Comparison of ENCODE assay signal across 21 cellular contexts in genomic region chr20:61869750-61870507, GRCh38.
DNase-seq lines count a peak whose midpoint lies in the region; ATAC-seq, FAIRE-seq and TF ChIP-seq lines count a peak whose summit lies in the region.
"Had no signal": no experiment of that assay in that cellular context is flagged by ENCODE, and none has a peak within 500 bp of the region (broad histone marks: within the 10 kb centered on the region; RNA-seq: fewer than 3 reads in every experiment).

No MANE protein-coding gene starts in this region.

- no peak overlapping the region for H2BK12ac ChIP-seq in neuronal stem cell (ENCODE audit: low read length)

- no peak overlapping the region for H3K4ac ChIP-seq in neuronal stem cell (ENCODE audit: low read length)

- peak overlapping the region; percentile 10 for H3K14ac ChIP-seq in neuronal stem cell (ENCODE audit: low read length)

- H2AK5ac ChIP-seq in neuronal stem cell (ENCODE audit: low read depth, low read length): no peak overlapping the region

- H4K8ac ChIP-seq in neuronal stem cell (ENCODE audit: low read depth, low read length): no peak overlapping the region

- H3K9me3 ChIP-seq in right cardiac atrium (ENCODE audit: control insufficient read depth, low read length): no peaks in the 10 kb centered on the region
- H3K9me3 ChIP-seq in neuronal stem cell (replicated peaks in 1 of 2; ENCODE audit: control insufficient read depth in 2 of 2, insufficient read depth in 1 of 2, low read depth in 1 of 2, low read length in 2 of 2): peaks cover 15 to 18% of the 10 kb centered on the region in 2 donors
- H3K9me3 ChIP-seq: BE2C had no signal

- no peak overlapping the region for H2BK120ac ChIP-seq in neuronal stem cell (ENCODE audit: low read depth, low read length)

- H3K4me1 ChIP-seq in right cardiac atrium (ENCODE audit: control insufficient read depth, insufficient read depth, low read length) (no peaks in the 10 kb centered on the region), neuronal stem cell (ENCODE audit: control insufficient read depth in 2 of 2, insufficient read depth in 1 of 2, low read depth in 1 of 2, low read length in 2 of 2) (no peaks in the 10 kb centered on the region)
- H3K4me1 ChIP-seq: A549, BE2C had no signal

- H3K27me3 ChIP-seq in right cardiac atrium (ENCODE audit: control insufficient read depth, insufficient read depth): no peaks in the 10 kb centered on the region
- H3K27me3 ChIP-seq in neuronal stem cell (ENCODE audit: control insufficient read depth in 3 of 3, insufficient read depth in 3 of 3, low read depth in 1 of 3, low read length in 3 of 3): no peaks in the 10 kb centered on the region
- H3K27me3 ChIP-seq: BE2C; BLaER1 treated with 17β-estradiol and CSF1 and Interleukin-3, amounts not matched to agents 10 nM and 100 nM had no signal

- DNase-seq in right cardiac atrium (peak in 2 of 3 donors; percentile 16 to 55), Right ventricle myocardium superior (no peak), HTR-8/SVneo (ENCODE audit: insufficient read length, low spot score) (no peak), neuronal stem cell (ENCODE audit: low spot score) (no peak), D721Med (ENCODE audit: insufficient read length, low spot score) (no peak), NCI-H524 (lab: John Stamatoyannopoulos, UW) (no peak)
- DNase-seq: 8988T; ACHN; AML-193; BE2C; CD4-positive, alpha-beta T cell; CD8-positive, alpha-beta memory T cell; DMS53; DMS79 treated with DMSO at 0.1 percent for 48 hours; GF-D8; H9 had no signal

- no peak overlapping the region for H2BK15ac ChIP-seq in neuronal stem cell (ENCODE audit: low read length)

- no peak overlapping the region for H4K91ac ChIP-seq in neuronal stem cell (ENCODE audit: low read depth, low read length, poor library complexity)

- H3K9ac ChIP-seq in neuronal stem cell (ENCODE audit: low read depth, low read length, poor library complexity): no peak overlapping the region
- H3K9ac ChIP-seq: BLaER1 treated with 17β-estradiol and CSF1 and Interleukin-3, amounts not matched to agents 10 nM and 100 nM had no signal

- no peak for TF ChIP-seq CTCF in D721Med (IDR thresholded peaks at IDR 0.05; ENCODE audit: insufficient read depth, missing control alignments)

- H3K23ac ChIP-seq in neuronal stem cell (ENCODE audit: low read depth, low read length, poor library complexity): peak overlapping the region; percentile 69

- no peaks in the 10 kb centered on the region for H3K36me3 ChIP-seq in neuronal stem cell (replicated peaks in 1 of 2; ENCODE audit: control insufficient read depth in 2 of 2, insufficient read depth in 2 of 2, low read length in 2 of 2)
- H3K36me3 ChIP-seq: BE2C; BLaER1 treated with 17β-estradiol and CSF1 and Interleukin-3, amounts not matched to agents 10 nM and 100 nM had no signal

- no peak overlapping the region for H3K27ac ChIP-seq in right cardiac atrium (ENCODE audit: low read length)
- H3K27ac ChIP-seq in neuronal stem cell (replicated peaks; ENCODE audit: low read length): no peak overlapping the region
- H3K27ac ChIP-seq: A549; BLaER1 treated with 17β-estradiol and CSF1 and Interleukin-3, amounts not matched to agents 10 nM and 100 nM had no signal

- no peak overlapping the region for H3K4me2 ChIP-seq in neuronal stem cell (ENCODE audit: insufficient read depth, low read length, poor library complexity, severe bottlenecking)
- H3K4me2 ChIP-seq: A549, GM23338 had no signal

- no peak overlapping the region for H2AFZ ChIP-seq in neuronal stem cell (ENCODE audit: low read length)
- H2AFZ ChIP-seq: GM23338 had no signal

- no peak overlapping the region for H3K4me3 ChIP-seq in right cardiac atrium (ENCODE audit: low read length)
- peak overlapping the region in 1 of 2 donors; percentile 5 for H3K4me3 ChIP-seq in neuronal stem cell (ENCODE audit: low read length in 2 of 2)
- H3K4me3 ChIP-seq: A549; BLaER1 treated with 17β-estradiol and CSF1 and Interleukin-3, amounts not matched to agents 10 nM and 100 nM; GM23338 had no signal

- no peak for ATAC-seq in right cardiac atrium
- no peak for ATAC-seq in Right ventricle myocardium superior (ENCODE audit: poor library complexity)
- ATAC-seq: A549, GM23338 had no signal

- no peak overlapping the region for H2BK5ac ChIP-seq in neuronal stem cell (ENCODE audit: low read length)

- 67% methylated on average over 24 of the region's 24 CpGs for WGBS in right cardiac atrium
- WGBS in neuronal stem cell (ENCODE audit: extremely low coverage in 2 of 2, insufficient read length in 2 of 2, insufficient replicate concordance in 1 of 2), 2 donors: no CpG with 5 or more reads among the region's 24 CpGs

- intact Hi-C loops in right cardiac atrium (cut with DNase I): no loop called here
- intact Hi-C loops in Right ventricle myocardium superior (cut with DNase I): no loop called here

- FAIRE-seq in HTR-8/SVneo (lab: Jason Lieb, UNC) (peak; percentile 20), D721Med (lab: Jason Lieb, UNC) (no peak)
- FAIRE-seq: A549, GM12891, GM18507 had no signal

- peak overlapping the region; percentile 77 for H3K18ac ChIP-seq in neuronal stem cell (ENCODE audit: low read length)

- peaks cover 3% of the 10 kb centered on the region for H3K79me1 ChIP-seq in neuronal stem cell (ENCODE audit: low read depth, low read length)

Comparison
In these comparisons a context has a peak if more than half of its experiments do, and no peak if none do; other contexts are left out.
1. DNase-seq: peak in right cardiac atrium (2 of 3); none in Right ventricle myocardium superior (single experiment), HTR-8/SVneo (single experiment), neuronal stem cell (single experiment), D721Med (single experiment) and NCI-H524 (0 of 2).